8 cellular contexts compared by ENCODE assay signal in the genomic region with DNA sequence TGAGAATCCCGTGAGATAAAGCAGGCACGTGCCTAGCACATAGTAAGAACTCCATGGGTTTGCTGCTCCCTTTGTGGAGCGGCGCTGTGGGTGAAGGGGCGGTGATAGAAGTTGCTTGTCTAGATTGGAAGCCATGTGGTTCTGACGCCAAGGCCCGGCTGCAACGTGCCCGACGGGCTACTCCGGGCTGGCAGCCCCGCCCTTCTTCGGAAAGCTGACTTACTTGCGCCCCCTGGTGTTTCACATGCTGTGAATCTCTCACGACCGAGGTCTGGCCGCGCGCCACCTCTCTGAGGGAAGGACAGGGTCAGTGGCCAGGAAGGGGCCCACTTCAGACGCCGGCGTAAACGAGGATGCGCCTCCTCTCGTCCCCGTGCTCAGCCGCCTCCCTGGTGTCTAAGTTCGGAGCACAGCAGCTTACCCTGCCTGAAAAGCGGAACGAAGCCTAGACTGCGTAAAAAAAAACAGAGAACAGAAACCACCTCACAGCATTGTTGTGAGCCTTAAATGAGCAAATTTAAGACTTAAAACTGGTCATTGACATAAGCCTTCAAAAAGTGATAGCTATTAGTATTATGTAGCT. TPM values are rescaled to one million over a fixed set of nuclear protein-coding genes. Genes with fewer than 3 reads are reported as not detected.
DNase-seq lines count a peak whose midpoint lies in the region; ATAC-seq and TF ChIP-seq lines count a peak whose summit lies in the region.

No MANE protein-coding gene starts in this region.

- H3K36me3 Mint-ChIP-seq in T-helper 1 cell treated with Interleukin-12 subunit alpha and Interleukin-12 subunit beta and Interleukin-4 antibody, amounts not matched to agents 30 μg/mL and 1 μg/mL, for 36 hours (ENCODE audit: low read depth), result no peaks in the 10 kb centered on the region

- peak; percentile 81 for DNase-seq in GM13977 (ENCODE audit: low spot score)
- DNase-seq in NCI-H146 treated with DMSO at 0.1 percent for 48 hours (lab: John Stamatoyannopoulos, UW; ENCODE audit: unreplicated experiment), result peak; percentile 89
- peak; percentile 55 to 98 (median 90) for DNase-seq in amygdala (lab: John Stamatoyannopoulos, UW)
- DNase-seq in left ventricle myocardium superior, result peak; percentile 97
- DNase-seq in putamen (ENCODE audit: low spot score), result peak; percentile 94
- DNase-seq in uterus, result peak; percentile 96

- intact Hi-C loops in left ventricle myocardium superior (cut with micrococcal nuclease) (loop anchor here (2.0 kb wide), 1 partner anchor 75 kb away; no protein-coding TSS in a partner anchor), uterus (cut with DNase I; ENCODE audit: low total_unique reads) (loop anchor here (5.0 to 10.0 kb wide), 2 partner anchors 74 to 249 kb away; partner anchors contain the start of gene PPM1J)

- no peaks in the 10 kb centered on the region for H3K4me1 ChIP-seq in uterus

- H3K27ac ChIP-seq in uterus, result peak overlapping the region; percentile 82 to 85

- TF ChIP-seq CTCF in GM13977 (IDR thresholded peaks at IDR 0.05; ENCODE audit: extremely low read depth, insufficient read depth, missing control alignments) (peak; percentile 78), uterus (IDR thresholded peaks at IDR 0.05) (peak; percentile 83 to 97 (median 91))

- H3K9me3 ChIP-seq in uterus, result no peaks in the 10 kb centered on the region

- no peaks in the 10 kb centered on the region for H3K27me3 ChIP-seq in uterus

- no peak for TF ChIP-seq POLR2A in uterus (IDR thresholded peaks at IDR 0.05)

- ATAC-seq in HG02884 (IDR thresholded peaks at IDR 0.05; ENCODE audit: unreplicated experiment) (peak; percentile 91), left ventricle myocardium superior (peak; percentile 93)

- in situ Hi-C loops in GM13977 (cut with MboI; ENCODE audit: low pct_unique_long_range_greater_than_20kb, low sequenced_read_pairs, unreplicated experiment), result loop anchor here (10.0 kb wide), 1 partner anchor 71 kb away; the partner anchor contains the start of gene CTTNBP2NL

- peak overlapping the region; percentile 80 for H3K4me3 Mint-ChIP-seq in T-helper 1 cell treated with Interleukin-12 subunit alpha and Interleukin-12 subunit beta and Interleukin-4 antibody, amounts not matched to agents 30 μg/mL and 1 μg/mL, for 36 hours

- H3K27me3 Mint-ChIP-seq in T-helper 1 cell treated with Interleukin-12 subunit alpha and Interleukin-12 subunit beta and Interleukin-4 antibody, amounts not matched to agents 30 μg/mL and 1 μg/mL, for 36 hours (ENCODE audit: low read depth), result peaks cover 35% of the 10 kb centered on the region

- H3K9me3 Mint-ChIP-seq in T-helper 1 cell treated with Interleukin-12 subunit alpha and Interleukin-12 subunit beta and Interleukin-4 antibody, amounts not matched to agents 30 μg/mL and 1 μg/mL, for 36 hours, result no peaks in the 10 kb centered on the region

- no peaks in the 10 kb centered on the region for H3K36me3 ChIP-seq in uterus

- peaks cover 10% of the 10 kb centered on the region for H3K4me1 Mint-ChIP-seq in T-helper 1 cell treated with Interleukin-12 subunit alpha and Interleukin-12 subunit beta and Interleukin-4 antibody, amounts not matched to agents 30 μg/mL and 1 μg/mL, for 36 hours (ENCODE audit: low read depth)

- peak overlapping the region; percentile 25 to 33 for H3K4me3 ChIP-seq in uterus

- peak overlapping the region; percentile 47 for H3K27ac Mint-ChIP-seq in T-helper 1 cell treated with Interleukin-12 subunit alpha and Interleukin-12 subunit beta and Interleukin-4 antibody, amounts not matched to agents 30 μg/mL and 1 μg/mL, for 36 hours

RNA-seq across cellular contexts. Expression of gene WNT2B, which starts 42.6 kb away (rescaled TPM):
- total RNA-seq in left ventricle myocardium superior (2.0 TPM), uterus (10 to 100 TPM in 2 of 4 donors, 1 to 10 TPM in 1, under 1 TPM in 1; 0.59 to 45.3 (median 9.1) TPM)

Comparison
In these comparisons a context has a peak if more than half of its experiments do, and no peak if none do; other contexts are left out.
1. Peak in every context shown above with its lines: DNase-seq, ATAC-seq, H3K4me3 ChIP-seq and H3K27ac ChIP-seq.